In the genomic region with DNA sequence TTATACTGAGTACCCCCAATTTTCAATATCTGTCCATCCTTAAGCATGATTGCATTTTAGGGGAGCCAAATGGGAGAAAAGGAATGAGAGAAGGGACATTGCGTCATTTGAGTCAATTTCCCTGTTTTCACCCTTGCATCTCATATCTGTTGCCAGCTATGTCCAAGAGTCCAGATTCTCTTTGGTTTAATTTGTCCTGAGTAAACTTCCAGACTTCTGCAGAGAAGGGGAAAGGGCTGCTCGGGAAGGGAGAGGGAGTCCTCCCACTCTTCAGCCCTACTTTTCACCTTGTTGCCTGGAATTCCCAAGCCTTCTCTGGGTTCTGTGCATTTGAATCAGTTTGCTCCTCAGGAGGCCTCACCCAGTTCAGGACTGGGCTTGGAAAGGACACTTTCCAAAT, we compare ENCODE assay signal across 1 cellular context.
TF ChIP-seq lines count a peak whose summit lies in the region.

No MANE protein-coding gene starts in this region.

TF ChIP-seq in HepG2, 621 proteins besides CTCF, POLR2A, EP300 and RAD21 (continued from another document and continues in another):
- peak; percentile 79 for TF ChIP-seq PAXIP1 (CRISPR knock-in tag; conservative IDR thresholded peaks at IDR 0.05)
- TF ChIP-seq E2F1 (CRISPR knock-in tag; IDR thresholded peaks at IDR 0.05): no peak
- no peak for TF ChIP-seq ZNF670 (CRISPR knock-in tag; IDR thresholded peaks at IDR 0.05; ENCODE audit: borderline replicate concordance)
- TF ChIP-seq ZUFSP (CRISPR knock-in tag; IDR thresholded peaks at IDR 0.05; ENCODE audit: borderline replicate concordance): no peak
- no peak for TF ChIP-seq RNF219 (CRISPR knock-in tag; IDR thresholded peaks at IDR 0.05)
- no peak for TF ChIP-seq THAP11 (CRISPR knock-in tag; IDR thresholded peaks at IDR 0.05)
- no peak for TF ChIP-seq ZFP36L2 (CRISPR knock-in tag; IDR thresholded peaks at IDR 0.05)
- TF ChIP-seq POLR2AphosphoS5 (IDR thresholded peaks at IDR 0.05; ENCODE audit: low read depth, low read length): no peak
- no peak for TF ChIP-seq ZNF253 (CRISPR knock-in tag; IDR thresholded peaks at IDR 0.05; ENCODE audit: borderline replicate concordance)
- TF ChIP-seq RARG (CRISPR knock-in tag; IDR thresholded peaks at IDR 0.05; ENCODE audit: low read depth): no peak
- TF ChIP-seq, protein P1, sequence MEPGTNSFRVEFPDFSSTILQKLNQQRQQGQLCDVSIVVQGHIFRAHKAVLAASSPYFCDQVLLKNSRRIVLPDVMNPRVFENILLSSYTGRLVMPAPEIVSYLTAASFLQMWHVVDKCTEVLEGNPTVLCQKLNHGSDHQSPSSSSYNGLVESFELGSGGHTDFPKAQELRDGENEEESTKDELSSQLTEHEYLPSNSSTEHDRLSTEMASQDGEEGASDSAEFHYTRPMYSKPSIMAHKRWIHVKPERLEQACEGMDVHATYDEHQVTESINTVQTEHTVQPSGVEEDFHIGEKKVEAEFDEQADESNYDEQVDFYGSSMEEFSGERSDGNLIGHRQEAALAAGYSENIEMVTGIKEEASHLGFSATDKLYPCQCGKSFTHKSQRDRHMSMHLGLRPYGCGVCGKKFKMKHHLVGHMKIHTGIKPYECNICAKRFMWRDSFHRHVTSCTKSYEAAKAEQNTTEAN (CRISPR knock-in tag; conservative IDR thresholded peaks at IDR 0.05): no peak
- TF ChIP-seq ZNF772 (CRISPR knock-in tag; IDR thresholded peaks at IDR 0.05): no peak
- no peak for TF ChIP-seq ZFYVE20 (CRISPR knock-in tag; IDR thresholded peaks at IDR 0.05; ENCODE audit: borderline replicate concordance, low read depth)
- no peak for TF ChIP-seq EZH2 (conservative IDR thresholded peaks at IDR 0.05; ENCODE audit: low read depth, low read length)
- no peak for TF ChIP-seq ZNF781 (CRISPR knock-in tag; IDR thresholded peaks at IDR 0.05; ENCODE audit: borderline replicate concordance, not compliant biosample characterization)
- no peak for TF ChIP-seq JUND (CRISPR knock-in tag; IDR thresholded peaks at IDR 0.05)
- no peak for TF ChIP-seq ZBTB25 (CRISPR knock-in tag; IDR thresholded peaks at IDR 0.05)
- TF ChIP-seq, protein P2, sequence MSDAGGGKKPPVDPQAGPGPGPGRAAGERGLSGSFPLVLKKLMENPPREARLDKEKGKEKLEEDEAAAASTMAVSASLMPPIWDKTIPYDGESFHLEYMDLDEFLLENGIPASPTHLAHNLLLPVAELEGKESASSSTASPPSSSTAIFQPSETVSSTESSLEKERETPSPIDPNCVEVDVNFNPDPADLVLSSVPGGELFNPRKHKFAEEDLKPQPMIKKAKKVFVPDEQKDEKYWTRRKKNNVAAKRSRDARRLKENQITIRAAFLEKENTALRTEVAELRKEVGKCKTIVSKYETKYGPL (CRISPR knock-in tag; IDR thresholded peaks at IDR 0.05): no peak
- TF ChIP-seq ZBTB8A (CRISPR knock-in tag; IDR thresholded peaks at IDR 0.05; ENCODE audit: borderline replicate concordance, low read depth): no peak
- TF ChIP-seq ZFP90 (CRISPR knock-in tag; IDR thresholded peaks at IDR 0.05; ENCODE audit: borderline replicate concordance): no peak
- TF ChIP-seq CENPT (CRISPR knock-in tag; IDR thresholded peaks at IDR 0.05; ENCODE audit: low read depth): no peak
- 0 out of 2 replicates have a peak, but pooled peaks have one; percentile 16 for TF ChIP-seq ZNF317 (CRISPR knock-in tag; IDR thresholded peaks at IDR 0.05)
- no peak for TF ChIP-seq NFE2L2 (IDR thresholded peaks at IDR 0.05; ENCODE audit: low read length)
- no peak for TF ChIP-seq AGO2 (optimal IDR thresholded peaks at IDR 0.05; ENCODE audit: low read depth, low read length)
- no peak for TF ChIP-seq MYNN (CRISPR knock-in tag; IDR thresholded peaks at IDR 0.05; ENCODE audit: low read depth)
- no peak for TF ChIP-seq POGK (CRISPR knock-in tag; conservative IDR thresholded peaks at IDR 0.05)
- TF ChIP-seq PTBP1 (IDR thresholded peaks at IDR 0.05; ENCODE audit: low read depth, low read length, poor library complexity, severe bottlenecking): no peak
- TF ChIP-seq SOX5 (CRISPR knock-in tag; IDR thresholded peaks at IDR 0.05; ENCODE audit: borderline replicate concordance): 0 out of 2 replicates have a peak, but pooled peaks have one; percentile 26
- no peak for TF ChIP-seq ZNF354B (CRISPR knock-in tag; IDR thresholded peaks at IDR 0.05)
- no peak for TF ChIP-seq NAIF1 (CRISPR knock-in tag; IDR thresholded peaks at IDR 0.05; ENCODE audit: borderline replicate concordance)
- no peak for TF ChIP-seq ARNTL (CRISPR knock-in tag; IDR thresholded peaks at IDR 0.05)
- no peak for TF ChIP-seq ZNF879 (CRISPR knock-in tag; IDR thresholded peaks at IDR 0.05)
- TF ChIP-seq FOSL1 (CRISPR knock-in tag; IDR thresholded peaks at IDR 0.05; ENCODE audit: borderline replicate concordance): no peak
- TF ChIP-seq ZNF761 (CRISPR knock-in tag; conservative IDR thresholded peaks at IDR 0.05): no peak
- TF ChIP-seq SRF (IDR thresholded peaks at IDR 0.05; ENCODE audit: low read depth, low read length): no peak
- no peak for TF ChIP-seq KLF11 (CRISPR knock-in tag; IDR thresholded peaks at IDR 0.05)
- no peak for TF ChIP-seq NCOA2 (CRISPR knock-in tag; IDR thresholded peaks at IDR 0.05)
- TF ChIP-seq YY1 (IDR thresholded peaks at IDR 0.05; ENCODE audit: insufficient read depth, insufficient replicate concordance, low read depth, low read length): no peak
- no peak for TF ChIP-seq MLX (CRISPR knock-in tag; IDR thresholded peaks at IDR 0.05)
- no peak for TF ChIP-seq BHLHE40 (IDR thresholded peaks at IDR 0.05; ENCODE audit: low read length)
- TF ChIP-seq ZBTB44 (CRISPR knock-in tag; IDR thresholded peaks at IDR 0.05): no peak
- TF ChIP-seq ZNF589 (CRISPR knock-in tag; conservative IDR thresholded peaks at IDR 0.05): no peak
- TF ChIP-seq ATM (IDR thresholded peaks at IDR 0.05; ENCODE audit: borderline replicate concordance): no peak
- TF ChIP-seq GATAD1 (CRISPR knock-in tag; IDR thresholded peaks at IDR 0.05): no peak
- TF ChIP-seq ZNF496 (CRISPR knock-in tag; IDR thresholded peaks at IDR 0.05; ENCODE audit: insufficient replicate concordance): no peak
- TF ChIP-seq ZNF691 (CRISPR knock-in tag; IDR thresholded peaks at IDR 0.05; ENCODE audit: borderline replicate concordance, low read depth): no peak
